Comparison of ENCODE assay signal across 11 cellular contexts in genomic region chr11:12587333-12587997, GRCh38.
DNase-seq lines count a peak whose midpoint lies in the region; ATAC-seq and TF ChIP-seq lines count a peak whose summit lies in the region.
"Had no signal": no experiment of that assay in that cellular context is flagged by ENCODE, and none has a peak within 500 bp of the region (broad histone marks: within the 10 kb centered on the region; RNA-seq: fewer than 3 reads in every experiment).

No MANE protein-coding gene starts in this region.

- CTCF ChIA-PET in BJ (lab: Yijun Ruan, JAX) = interaction anchor here (0.7 to 2.4 kb wide), 3 partner anchors 12 to 26 kb away, joined by 3 to 8 read pairs (median 4); no protein-coding TSS in a partner anchor

- no peak overlapping the region for H3K4me3 ChIP-seq in BJ (ENCODE audit: low read depth, low read length)
- no peak overlapping the region for H3K4me3 ChIP-seq in LNCaP clone FGC (ENCODE audit: low read depth, low read length)
- no peak overlapping the region for H3K4me3 ChIP-seq in cardiac fibroblast (replicated peaks in 1 of 2; ENCODE audit: low read depth in 2 of 2, low read length in 2 of 2)

- no peak for ATAC-seq in GM18519 (IDR thresholded peaks at IDR 0.05; ENCODE audit: low FRiP score, unreplicated experiment)

- TF ChIP-seq CTCF in BJ (IDR thresholded peaks at IDR 0.05; ENCODE audit: insufficient read depth, low read depth, low read length) = no peak
- TF ChIP-seq CTCF in LNCaP clone FGC (IDR thresholded peaks at IDR 0.05; ENCODE audit: control insufficient read depth, extremely low read depth, insufficient read depth) = no peak
- TF ChIP-seq CTCF in cardiac fibroblast (IDR thresholded peaks at IDR 0.05; ENCODE audit: low read depth, low read length) = no peak

- DNase-seq in BJ (ENCODE audit: low read depth) (peak; percentile 38), LNCaP clone FGC (ENCODE audit: low read depth) (peak; percentile 11), cardiac fibroblast (ENCODE audit: low read depth in 2 of 2) (peak; percentile 34 to 38), myocyte (ENCODE audit: low read depth) (peak; percentile 4), SKM-1 treated with dmso at 0.1 percent for 144 hours (lab: John Stamatoyannopoulos, UW; ENCODE audit: unreplicated experiment) (no peak), activated gamma-delta T cell (lab: John Stamatoyannopoulos, UW) (no peak), T-helper 9 cell (no peak)
- DNase-seq: activated naive CD4-positive, alpha-beta T cell treated with Interleukin-2 at 50 U/mL for 16 hours; NCI-H446 treated with DMSO at 0.1 percent for 48 hours; substantia nigra had no signal

- POLR2A ChIA-PET in BJ (lab: Charles Lee) = no interaction called here

- no peaks in the 10 kb centered on the region for H3K27me3 ChIP-seq in BJ (ENCODE audit: control insufficient read depth, insufficient read depth, low read length)

- H3K36me3 ChIP-seq in BJ (ENCODE audit: control insufficient read depth, insufficient read depth, low read length) = no peaks in the 10 kb centered on the region

Comparison
In these comparisons a context has a peak if more than half of its experiments do, and no peak if none do; other contexts are left out.
1. DNase-seq: peak in BJ (single experiment), LNCaP clone FGC (single experiment), cardiac fibroblast (2 of 2) and myocyte (single experiment); none in SKM-1 treated with dmso at 0.1 percent for 144 hours (single experiment), activated gamma-delta T cell (single experiment) and T-helper 9 cell (single experiment).